Comparison of ENCODE assay signal across 26 cellular contexts in the genomic region with DNA sequence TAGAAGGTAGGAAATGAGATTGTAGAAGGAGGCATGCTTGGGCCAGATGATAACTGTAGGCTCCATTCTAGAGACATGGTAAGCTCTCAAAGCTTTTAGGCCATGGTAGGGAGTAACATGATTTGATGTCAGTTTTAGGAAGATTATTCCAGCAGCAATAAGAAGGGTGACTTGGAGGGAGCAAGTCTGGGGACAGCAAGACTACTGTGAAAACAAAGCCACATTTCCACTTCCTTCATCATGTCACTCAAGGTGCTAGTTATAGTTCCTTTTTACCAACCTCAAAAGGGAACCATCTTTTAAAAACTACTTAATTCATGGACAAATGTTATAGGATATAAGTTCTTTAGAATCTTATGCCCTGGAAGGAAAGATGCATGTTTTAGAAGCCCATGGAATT. TPM values are rescaled to one million over a fixed set of nuclear protein-coding genes. Genes with fewer than 3 reads are reported as not detected.
DNase-seq lines count a peak whose midpoint lies in the region; ATAC-seq and TF ChIP-seq lines count a peak whose summit lies in the region.
"Had no signal": no experiment of that assay in that cellular context is flagged by ENCODE, and none has a peak within 500 bp of the region (broad histone marks: within the 10 kb centered on the region; RNA-seq: fewer than 3 reads in every experiment).

No MANE protein-coding gene starts in this region.

- H3K36me3 Mint-ChIP-seq in natural killer cell treated with Interleukin-12 subunit alpha and Interleukin-12 subunit beta and Interleukin-15 and Interleukin-18, amount 100 ng/mL, for 72 hours, result peaks cover 4% of the 10 kb centered on the region

- no peak for TF ChIP-seq EP300 in transverse colon (IDR thresholded peaks at IDR 0.05; ENCODE audit: low read depth)

- in situ Hi-C loops in transverse colon (cut with MboI; ENCODE audit: low pct_ligation_motif_present in 1 of 4, low pct_unique_long_range_greater_than_20kb in 1 of 4, low sequenced_read_pairs in 3 of 4), result no loop called here

- ATAC-seq in HG02938 (IDR thresholded peaks at IDR 0.05; ENCODE audit: unreplicated experiment), result peak; percentile 39
- ATAC-seq in natural killer cell treated with Interleukin-12 subunit alpha and Interleukin-12 subunit beta and Interleukin-15 and Interleukin-18, amount 100 ng/mL, for 72 hours, result no peak
- ATAC-seq: heart right ventricle had no signal

- H3K4me1 ChIP-seq in OCI-LY3 (ENCODE audit: low read length) (peaks cover 50% of the 10 kb centered on the region), transverse colon (no peaks in the 10 kb centered on the region)

- H3K4me3 Mint-ChIP-seq in natural killer cell treated with Interleukin-12 subunit alpha and Interleukin-12 subunit beta and Interleukin-15 and Interleukin-18, amount 100 ng/mL, for 72 hours, result peak overlapping the region; percentile 42
- H3K4me3 Mint-ChIP-seq: nephron had no signal

- no peaks in the 10 kb centered on the region for H3K79me2 ChIP-seq in OCI-LY3 (ENCODE audit: low read length)

- H3K27ac Mint-ChIP-seq in natural killer cell treated with Interleukin-12 subunit alpha and Interleukin-12 subunit beta and Interleukin-15 and Interleukin-18, amount 100 ng/mL, for 72 hours, result peak overlapping the region; percentile 17 to 83
- H3K27ac Mint-ChIP-seq: nephron had no signal

- H3K9ac ChIP-seq in OCI-LY3 (ENCODE audit: low read length), result peak overlapping the region; percentile 48

- H3K27me3 ChIP-seq in OCI-LY3 (ENCODE audit: low read depth, low read length) (no peaks in the 10 kb centered on the region), H7 (ENCODE audit: control insufficient read depth, insufficient read depth, low read length) (no peaks in the 10 kb centered on the region), transverse colon (no peaks in the 10 kb centered on the region)
- H3K27me3 ChIP-seq: heart right ventricle, MG63, thyroid gland had no signal

- H3K4me2 ChIP-seq in OCI-LY3 (ENCODE audit: low read length), result peak overlapping the region; percentile 45
- H3K4me2 ChIP-seq: smooth muscle cell had no signal

- no peak for TF ChIP-seq CTCF in OCI-LY3 (IDR thresholded peaks at IDR 0.05; ENCODE audit: low read depth, low read length)
- TF ChIP-seq CTCF in transverse colon (IDR thresholded peaks at IDR 0.05), result no peak

- H3K4me1 Mint-ChIP-seq in natural killer cell treated with Interleukin-12 subunit alpha and Interleukin-12 subunit beta and Interleukin-15 and Interleukin-18, amount 100 ng/mL, for 72 hours (ENCODE audit: low read depth in 2 of 2), result peaks cover 47 to 51% of the 10 kb centered on the region in 2 donors

- H3K36me3 ChIP-seq in OCI-LY3 (replicated peaks; ENCODE audit: low read depth, low read length) (no peaks in the 10 kb centered on the region), H7 (replicated peaks; ENCODE audit: control insufficient read depth, insufficient read depth, low read length) (no peaks in the 10 kb centered on the region), transverse colon (no peaks in the 10 kb centered on the region)
- H3K36me3 ChIP-seq: heart right ventricle, MG63, thyroid gland had no signal

- H2AFZ ChIP-seq in OCI-LY3 (ENCODE audit: low read depth, low read length), result peak overlapping the region; percentile 70

- peaks cover 12% of the 10 kb centered on the region for H3K9me3 Mint-ChIP-seq in natural killer cell treated with Interleukin-12 subunit alpha and Interleukin-12 subunit beta and Interleukin-15 and Interleukin-18, amount 100 ng/mL, for 72 hours
- H3K9me3 Mint-ChIP-seq: nephron had no signal

- no peaks in the 10 kb centered on the region for H4K20me1 ChIP-seq in OCI-LY3 (ENCODE audit: insufficient read depth, low read length)

- TF ChIP-seq POLR2A in transverse colon (IDR thresholded peaks at IDR 0.05), result no peak

- peak overlapping the region; percentile 16; the same call in 1 of the 2 replicates for H3K4me3 ChIP-seq in OCI-LY3 (ENCODE audit: low read length)
- no peak overlapping the region for H3K4me3 ChIP-seq in H7 (ENCODE audit: insufficient read depth, low read depth, low read length)
- H3K4me3 ChIP-seq in transverse colon, result no peak overlapping the region
- H3K4me3 ChIP-seq: heart right ventricle, MG63, smooth muscle cell, thyroid gland had no signal

- DNase-seq in SIG-M5 treated with dmso at 0.1 percent for 504 hours (lab: John Stamatoyannopoulos, UW; ENCODE audit: unreplicated experiment), result peak; percentile 72
- no peak for DNase-seq in SIG-M5 (lab: John Stamatoyannopoulos, UW)
- DNase-seq in natural killer cell treated with Interleukin-12 subunit alpha and Interleukin-12 subunit beta and Interleukin-15 and Interleukin-18, amount 100 ng/mL, for 72 hours (ENCODE audit: low spot score), result no peak
- DNase-seq in NCI-H2227 treated with DMSO at 0.1 percent for 48 hours (lab: John Stamatoyannopoulos, UW), result no peak
- no peak for DNase-seq in H7
- no peak for DNase-seq in transverse colon
- DNase-seq: 8988T; amygdala; DMS53; HCEC 1CT; heart right ventricle; islet precursor cell; mesenchymal stem cell; MG63; NCI-H2107; NCI-H748 treated with DMSO at 0.1 percent for 48 hours; stimulated activated CD4-positive, alpha-beta T cell treated with anti-CD3 and anti-CD28 coated beads, Interleukin-4, amount 100 ng/mL, for 4 hours; stimulated activated CD8-positive, alpha-beta memory T cell treated with anti-CD3 and anti-CD28 coated beads, Interleukin-4, amount 100 ng/mL, for 48 hours; SW 1271; thyroid gland had no signal

- peak overlapping the region; percentile 82 for H3K27ac ChIP-seq in OCI-LY3 (ENCODE audit: low read length)
- no peak overlapping the region for H3K27ac ChIP-seq in transverse colon
- H3K27ac ChIP-seq: C4-2B, thyroid gland, VCaP had no signal

- intact Hi-C loops in transverse colon (cut with DNase I; ENCODE audit: low total_unique reads), result no loop called here

- no peaks in the 10 kb centered on the region for H3K9me3 ChIP-seq in OCI-LY3 (ENCODE audit: insufficient read depth, low read length)
- H3K9me3 ChIP-seq in transverse colon, result no peaks in the 10 kb centered on the region
- H3K9me3 ChIP-seq: heart right ventricle, MG63, thyroid gland had no signal

- H3K27me3 Mint-ChIP-seq in natural killer cell treated with Interleukin-12 subunit alpha and Interleukin-12 subunit beta and Interleukin-15 and Interleukin-18, amount 100 ng/mL, for 72 hours, result peaks cover 0 to 3% of the 10 kb centered on the region in 2 donors

RNA-seq across cellular contexts. Expression of a gene that starts 23.9 kb away (rescaled TPM):
- 10 to 100 TPM in 1 of 2 donors, 1 to 10 TPM in 1; 9.3 to 12.1 TPM for total RNA-seq in natural killer cell treated with Interleukin-12 subunit alpha and Interleukin-12 subunit beta and Interleukin-15 and Interleukin-18, amount 100 ng/mL, for 72 hours
- total RNA-seq in H7 (2014; rRNA removed; shearing (Covaris generic)), result 5.6 and 13.6 TPM in 2 replicates
- 10 to 100 TPM in 1 of 4 donors, 1 to 10 TPM in 3; 2.4 to 12.3 (median 6.7) TPM for total RNA-seq in transverse colon
